Comparison of ENCODE assay signal across 23 cellular contexts in genomic region chr19:806815-807421, GRCh38. TPM values are rescaled to one million over a fixed set of nuclear protein-coding genes. Genes with fewer than 3 reads are reported as not detected.
A peak's percentile ranks its signal among the peaks of the same experiment; 100 is the strongest.
DNase-seq lines count a peak whose midpoint lies in the region; ATAC-seq and TF ChIP-seq lines count a peak whose summit lies in the region.
"Had no signal": no experiment of that assay in that cellular context is flagged by ENCODE, and none has a peak within 500 bp of the region (broad histone marks: within the 10 kb centered on the region; RNA-seq: fewer than 3 reads in every experiment).

No MANE protein-coding gene starts in this region.

- intact Hi-C loops in left cardiac atrium (cut with DNase I), result no loop called here
- intact Hi-C loops in left ventricle myocardium inferior (cut with micrococcal nuclease), result no loop called here
- intact Hi-C loops in upper lobe of right lung (cut with DNase I), result no loop called here

- H3K9me3 Mint-ChIP-seq in T-cell (no peaks in the 10 kb centered on the region), glutamatergic neuron (ENCODE audit: unreplicated experiment) (peaks cover 24% of the 10 kb centered on the region)
- H3K9me3 Mint-ChIP-seq: immature natural killer cell; naive thymus-derived CD8-positive, alpha-beta T cell had no signal

- ATAC-seq in left cardiac atrium (no peak), T-cell (replicated peaks in 1 of 4) (no peak), upper lobe of right lung (no peak)
- ATAC-seq: lower lobe of right lung; naive thymus-derived CD8-positive, alpha-beta T cell; stimulated activated naive CD8-positive, alpha-beta T cell treated with anti-CD3 and anti-CD28 coated beads, Interleukin-15, Interleukin-2, amounts not matched to agents 100 U/mL and 50 U/mL, for 24 hours had no signal

- CTCF ChIA-PET in T-cell (lab: Charles Lee), result no interaction called here

- H3K4me3 ChIP-seq in left ventricle myocardium inferior, result no peak overlapping the region
- H3K4me3 ChIP-seq in upper lobe of right lung, result no peak overlapping the region
- H3K4me3 ChIP-seq: lower lobe of right lung had no signal

- H3K4me1 Mint-ChIP-seq in T-cell (peaks cover 17 to 35% (median 27%) of the 10 kb centered on the region in 3 donors), glutamatergic neuron (ENCODE audit: low read depth, unreplicated experiment) (peaks cover 13% of the 10 kb centered on the region)

- TF ChIP-seq CTCF in left ventricle myocardium inferior (IDR thresholded peaks at IDR 0.05; ENCODE audit: borderline replicate concordance) (no peak), glutamatergic neuron (IDR thresholded peaks at IDR 0.05; ENCODE audit: partially characterized antibody, unreplicated experiment) (no peak), upper lobe of right lung (IDR thresholded peaks at IDR 0.05) (no peak)

- H3K4me3 Mint-ChIP-seq in T-cell (peak overlapping the region in 1 of 3 donors; percentile 10), glutamatergic neuron (ENCODE audit: unreplicated experiment) (no peak overlapping the region)
- H3K4me3 Mint-ChIP-seq: immature natural killer cell had no signal

- H3K27me3 Mint-ChIP-seq in T-cell (no peaks in the 10 kb centered on the region), glutamatergic neuron (ENCODE audit: unreplicated experiment) (peaks cover 27% of the 10 kb centered on the region)
- H3K27me3 Mint-ChIP-seq: naive thymus-derived CD8-positive, alpha-beta T cell had no signal

- peak overlapping the region; percentile 22 to 63 for H3K27ac Mint-ChIP-seq in T-cell
- peak overlapping the region; percentile 66 for H3K27ac Mint-ChIP-seq in glutamatergic neuron (ENCODE audit: unreplicated experiment)

- H3K36me3 Mint-ChIP-seq in T-cell (peaks cover 27% of the 10 kb centered on the region), glutamatergic neuron (ENCODE audit: unreplicated experiment) (peaks cover 7% of the 10 kb centered on the region)

- POLR2A ChIA-PET in T-cell (lab: Charles Lee), result no interaction called here

- no peaks in the 10 kb centered on the region for H3K27me3 ChIP-seq in left ventricle myocardium inferior (ENCODE audit: low read depth)
- no peaks in the 10 kb centered on the region for H3K27me3 ChIP-seq in upper lobe of right lung
- H3K27me3 ChIP-seq: dorsolateral prefrontal cortex had no signal

- peaks cover 54% of the 10 kb centered on the region for H3K4me1 ChIP-seq in left ventricle myocardium inferior
- peaks cover 14% of the 10 kb centered on the region for H3K4me1 ChIP-seq in upper lobe of right lung

- peaks cover 86% of the 10 kb centered on the region for H3K36me3 ChIP-seq in left ventricle myocardium inferior
- H3K36me3 ChIP-seq in upper lobe of right lung, result peaks cover 95% of the 10 kb centered on the region

- H3K27ac ChIP-seq in left ventricle myocardium inferior (replicated peaks) (no peak overlapping the region), upper lobe of right lung (no peak overlapping the region)
- H3K27ac ChIP-seq: lower lobe of right lung had no signal

- no peaks in the 10 kb centered on the region for H3K9me3 ChIP-seq in left ventricle myocardium inferior (replicated peaks)
- no peaks in the 10 kb centered on the region for H3K9me3 ChIP-seq in upper lobe of right lung
- H3K9me3 ChIP-seq: lower lobe of right lung had no signal

- peak; percentile 20 for DNase-seq in left cardiac atrium
- no peak for DNase-seq in left ventricle myocardium inferior
- no peak for DNase-seq in T-cell
- no peak for DNase-seq in glutamatergic neuron
- peak; percentile 58 for DNase-seq in upper lobe of right lung
- DNase-seq in activated T-cell treated with anti-CD3 and anti-CD28 coated beads for 4 hours, result no peak
- no peak for DNase-seq in iPS-NIHi7 (ENCODE audit: extremely low spot score)
- DNase-seq in NCI-H226, result no peak
- DNase-seq: activated naive CD4-positive, alpha-beta T cell treated with anti-CD3 and anti-CD28 coated beads, Interleukin-2, amount 50 U/mL, for 16 hours; DND-41; dorsolateral prefrontal cortex; immature natural killer cell; KBM-7; lower lobe of right lung; naive thymus-derived CD8-positive, alpha-beta T cell; NCI-H1092 treated with DMSO at 0.1 percent for 48 hours; NCI-H2107; NCI-H526 treated with DMSO at 0.1 percent for 48 hours; retina; stimulated activated naive CD8-positive, alpha-beta T cell treated with anti-CD3 and anti-CD28 coated beads, Interleukin-15, Interleukin-2, amounts not matched to agents 100 U/mL and 50 U/mL, for 24 hours had no signal

RNA-seq across cellular contexts. Expression of gene PTBP1, which starts 9.7 kb away (rescaled TPM):
- 100 to 1,000 TPM in 1 of 2 donors, 10 to 100 TPM in 1; 90.1 to 131 TPM for total RNA-seq in left cardiac atrium
- 55.6 TPM for total RNA-seq in left ventricle myocardium inferior
- 100 to 1,000 TPM; 307 to 343 (median 316) TPM for total RNA-seq in T-cell
- total RNA-seq in glutamatergic neuron (ENCODE audit: unreplicated experiment), result 244 TPM
- 245 TPM for total RNA-seq in upper lobe of right lung

RNA-seq across cellular contexts. Expression of gene PLPPR3, which starts 14.8 kb away (rescaled TPM):
- under 1 TPM; 0.21 to 0.27 TPM for total RNA-seq in left cardiac atrium
- total RNA-seq in left ventricle myocardium inferior, result not detected
- under 1 TPM in 3 of 5 donors, not detected in 2; 0.22 to 0.36 (median 0.26) TPM for total RNA-seq in T-cell
- total RNA-seq in glutamatergic neuron (ENCODE audit: unreplicated experiment), result 392 TPM
- total RNA-seq in upper lobe of right lung, result 0.46 TPM
- total RNA-seq: esophagus mucosa; naive thymus-derived CD8-positive, alpha-beta T cell; ureter had no signal

RNA-seq across cellular contexts. Expression of gene AZU1, which starts 20.7 kb away (rescaled TPM):
- total RNA-seq in left cardiac atrium, result under 1 TPM in 1 of 2 donors, not detected in 1; 0.18 TPM
- total RNA-seq in left ventricle myocardium inferior, result not detected
- 1 to 10 TPM in 2 of 5 donors, under 1 TPM in 3; 0.20 to 1.2 (median 0.38) TPM for total RNA-seq in T-cell
- 2.2 TPM for total RNA-seq in glutamatergic neuron (ENCODE audit: unreplicated experiment)
- total RNA-seq in upper lobe of right lung, result 0.75 TPM
- total RNA-seq: esophagus mucosa, SK-MEL-5, ureter had no signal

RNA-seq across cellular contexts. Expression of gene PRTN3, which starts 33.9 kb away (rescaled TPM):
- not detected for total RNA-seq in left cardiac atrium
- not detected for total RNA-seq in left ventricle myocardium inferior
- under 1 TPM in 1 of 5 donors, not detected in 4; 0.50 TPM for total RNA-seq in T-cell
- not detected for total RNA-seq in glutamatergic neuron (ENCODE audit: unreplicated experiment)
- not detected for total RNA-seq in upper lobe of right lung
- total RNA-seq: esophagus mucosa; lower lobe of right lung; naive thymus-derived CD8-positive, alpha-beta T cell; SK-MEL-5; ureter had no signal

RNA-seq across cellular contexts. Expression of gene ELANE, which starts 45.2 kb away (rescaled TPM):
- total RNA-seq in left cardiac atrium (1 to 10 TPM; 1.5 to 2.4 TPM), left ventricle myocardium inferior (0.58 TPM), T-cell (under 1 TPM in 1 of 5 donors, not detected in 4; 0.83 TPM), glutamatergic neuron (ENCODE audit: unreplicated experiment) (not detected), upper lobe of right lung (0.52 TPM)
- total RNA-seq: esophagus mucosa; naive thymus-derived CD8-positive, alpha-beta T cell; SK-MEL-5 had no signal

Comparison
In these comparisons a context has a peak if more than half of its experiments do, and no peak if none do; other contexts are left out.
1. DNase-seq: peak in left cardiac atrium (single experiment) and upper lobe of right lung (single experiment); none in left ventricle myocardium inferior (single experiment), T-cell (0 of 34), glutamatergic neuron (single experiment), activated T-cell treated with anti-CD3 and anti-CD28 coated beads for 4 hours (single experiment), iPS-NIHi7 (single experiment) and NCI-H226 (single experiment).
2. RNA of gene PLPPR3, which starts 14.8 kb away (total RNA-seq): 392 TPM in glutamatergic neuron (single experiment); 0.46 TPM in upper lobe of right lung (single experiment), 0.21 to 0.27 TPM in left cardiac atrium, 0.22 to 0.36 TPM in T-cell and not detected in left ventricle myocardium inferior (single experiment); every median in the first group is over 100 times any median in the second.